Comparison of ENCODE assay signal across 13 cellular contexts in genomic region chr12:19778111-19778688, GRCh38.
A peak's percentile ranks its signal among the peaks of the same experiment; 100 is the strongest.
DNase-seq lines count a peak whose midpoint lies in the region; ATAC-seq and TF ChIP-seq lines count a peak whose summit lies in the region.
"Had no signal": no experiment of that assay in that cellular context is flagged by ENCODE, and none has a peak within 500 bp of the region (broad histone marks: within the 10 kb centered on the region; RNA-seq: fewer than 3 reads in every experiment).

No MANE protein-coding gene starts in this region.

- H3K18ac ChIP-seq in IMR-90 (ENCODE audit: low read depth, low read length): peak overlapping the region; percentile 87; the same call in 1 of the 2 replicates

- peak; percentile 46 for ATAC-seq in IMR-90 (ENCODE audit: low read depth)
- no peak for ATAC-seq in HG03108 (IDR thresholded peaks at IDR 0.05; ENCODE audit: unreplicated experiment)
- ATAC-seq in GM21737 (IDR thresholded peaks at IDR 0.05; ENCODE audit: unreplicated experiment): no peak
- ATAC-seq: left colon had no signal

- no peaks in the 10 kb centered on the region for H3K79me2 ChIP-seq in ACC112 (ENCODE audit: control insufficient read depth, insufficient read depth, low read length, unreplicated experiment)

- intact Hi-C loops in IMR-90 (cut with micrococcal nuclease): no loop called here

- H3K36me3 ChIP-seq in ACC112 (ENCODE audit: insufficient read depth, low read length) (no peaks in the 10 kb centered on the region), IMR-90 (ENCODE audit: control insufficient read depth, insufficient read depth, low read length) (no peaks in the 10 kb centered on the region)

- peak; percentile 56 for DNase-seq in IMR-90
- DNase-seq in chondrocyte (ENCODE audit: low spot score): no peak
- DNase-seq in iris pigment epithelial cell (ENCODE audit: low read depth): peak; percentile 56
- DNase-seq in type B pancreatic cell (ENCODE audit: extremely low spot score, unreplicated experiment): no peak
- no peak for DNase-seq in NCI-H748 (lab: John Stamatoyannopoulos, UW; ENCODE audit: unreplicated experiment)
- DNase-seq: activated CD4-positive, alpha-beta T cell treated with anti-CD3 and anti-CD28 coated beads, Interleukin-2, amount 10 ng/mL, durations not matched to agents 7 days and 5 days; activated T-cell treated with anti-CD3 and anti-CD28 coated beads for 4 hours; COR-L47; left colon had no signal

- peak overlapping the region; percentile 50; the same call in 1 of the 2 replicates for H2BK20ac ChIP-seq in IMR-90 (ENCODE audit: low read depth, low read length)

- H2AK5ac ChIP-seq in IMR-90 (ENCODE audit: low read depth, low read length): no peak overlapping the region

- POLR2A ChIA-PET in IMR-90 (lab: Charles Lee; ENCODE audit: unreplicated experiment): interaction anchor here (0.6 kb wide), 1 partner anchor 730 kb away, joined by 3 read pairs; no protein-coding TSS in a partner anchor

- H3K4me2 ChIP-seq in IMR-90 (ENCODE audit: low read depth, low read length): peak overlapping the region; percentile 46; the same call in 1 of the 2 replicates

- TF ChIP-seq RAD21 in IMR-90 (IDR thresholded peaks at IDR 0.05; ENCODE audit: low read length): no peak

- peaks cover 6% of the 10 kb centered on the region for H3K36me3 Mint-ChIP-seq in chondrocyte (ENCODE audit: low read depth)
- peaks cover 14% of the 10 kb centered on the region for H3K36me3 Mint-ChIP-seq in type B pancreatic cell
- H3K36me3 Mint-ChIP-seq: activated naive CD8-positive, alpha-beta T cell had no signal

- H4K8ac ChIP-seq in IMR-90 (ENCODE audit: low read depth in 2 of 2, low read length in 2 of 2): peak overlapping the region; percentile 24 to 36; a peak in 3 of 4 replicates

- H3K9me1 ChIP-seq in IMR-90 (ENCODE audit: insufficient read depth, low read length): no peaks in the 10 kb centered on the region

- no peaks in the 10 kb centered on the region for H3K9me3 ChIP-seq in IMR-90 (ENCODE audit: control insufficient read depth, insufficient read depth, low read length)

- H3K27me3 Mint-ChIP-seq in chondrocyte (ENCODE audit: low read depth) (no peaks in the 10 kb centered on the region), type B pancreatic cell (peaks cover 7% of the 10 kb centered on the region)
- H3K27me3 Mint-ChIP-seq: activated naive CD8-positive, alpha-beta T cell had no signal

- CTCF ChIA-PET in IMR-90 (lab: Yijun Ruan, JAX): interaction anchor here (0.6 to 0.7 kb wide), 2 partner anchors 115 to 727 kb away, joined by 3 to 4 read pairs; no protein-coding TSS in a partner anchor

- H3K4me1 ChIP-seq in ACC112 (ENCODE audit: control insufficient read depth, insufficient read depth, low read length, unreplicated experiment): peaks cover 15% of the 10 kb centered on the region
- H3K4me1 ChIP-seq in IMR-90 (ENCODE audit: control insufficient read depth, insufficient read depth, low read length): peaks cover 13% of the 10 kb centered on the region

- H3K23ac ChIP-seq in IMR-90 (ENCODE audit: low read depth, low read length): no peak overlapping the region

- H3K4me3 Mint-ChIP-seq in chondrocyte (ENCODE audit: unreplicated experiment) (no peak overlapping the region), type B pancreatic cell (no peak overlapping the region)
- H3K4me3 Mint-ChIP-seq: activated CD4-positive, alpha-beta T cell treated with anti-CD3 and anti-CD28 coated beads, Interleukin-2, amount 10 ng/mL, durations not matched to agents 7 days and 5 days; activated naive CD8-positive, alpha-beta T cell had no signal

- H4K20me1 ChIP-seq in IMR-90 (ENCODE audit: insufficient read depth, low read length): no peaks in the 10 kb centered on the region

- peak overlapping the region; percentile 69 for H2BK120ac ChIP-seq in IMR-90 (ENCODE audit: low read depth, low read length)

- H3K27me3 ChIP-seq in ACC112 (ENCODE audit: insufficient read depth, low read length): no peaks in the 10 kb centered on the region
- H3K27me3 ChIP-seq in IMR-90 (ENCODE audit: control insufficient read depth, insufficient read depth, low read length): no peaks in the 10 kb centered on the region

- H3K4ac ChIP-seq in IMR-90 (ENCODE audit: low read depth, low read length): peak overlapping the region; percentile 35; the same call in 1 of the 2 replicates

- 0 out of 3 replicates have a peak overlapping the region, but pooled peaks have one; percentile 72 for H2BK15ac ChIP-seq in IMR-90 (ENCODE audit: low read depth, low read length)

- no peak for TF ChIP-seq POLR2A in IMR-90 (IDR thresholded peaks at IDR 0.05; ENCODE audit: low read depth, low read length)

- H3K56ac ChIP-seq in IMR-90 (ENCODE audit: extremely low read depth, insufficient read depth, low read length): no peak overlapping the region

- H4K5ac ChIP-seq in IMR-90 (ENCODE audit: low read depth, low read length): peak overlapping the region; percentile 87; the same call in 1 of the 2 replicates

- H3K27ac Mint-ChIP-seq in chondrocyte (ENCODE audit: unreplicated experiment): peak overlapping the region; percentile 81
- no peak overlapping the region for H3K27ac Mint-ChIP-seq in type B pancreatic cell
- H3K27ac Mint-ChIP-seq: activated CD4-positive, alpha-beta T cell treated with anti-CD3 and anti-CD28 coated beads, Interleukin-2, amount 10 ng/mL, durations not matched to agents 7 days and 5 days; activated naive CD8-positive, alpha-beta T cell had no signal

- H2BK5ac ChIP-seq in IMR-90 (ENCODE audit: low read depth, low read length, poor library complexity, severe bottlenecking): peak overlapping the region; percentile 7

- H3K9me3 Mint-ChIP-seq in chondrocyte (ENCODE audit: low read depth) (peaks cover 3% of the 10 kb centered on the region), type B pancreatic cell (peaks cover 14% of the 10 kb centered on the region)

- H3K27ac ChIP-seq in ACC112 (ENCODE audit: low read depth, low read length) (no peak overlapping the region), IMR-90 (ENCODE audit: insufficient read depth, low read length) (no peak overlapping the region)

- dilution Hi-C loops in IMR-90 (cut with HindIII; ENCODE audit: low sequenced_read_pairs, unreplicated experiment): no loop called here

- no peak overlapping the region; the same call in 1 of the 2 replicates for H3K14ac ChIP-seq in IMR-90 (replicated peaks; ENCODE audit: low read depth, low read length)

- peak overlapping the region; percentile 62; the same call in 1 of the 2 replicates for H4K91ac ChIP-seq in IMR-90 (ENCODE audit: insufficient read depth, low read depth, low read length)

- no peaks in the 10 kb centered on the region for H3K79me1 ChIP-seq in IMR-90 (ENCODE audit: low read depth in 1 of 2, low read length in 2 of 2)

- no CpG with 5 or more reads among the region's 4 CpGs for WGBS in IMR-90 (ENCODE audit: extremely low coverage in 2 of 2, insufficient read length in 1 of 2), 2 experiments

- H2AK9ac ChIP-seq in IMR-90 (replicated peaks; ENCODE audit: low read depth, low read length, poor library complexity): no peak overlapping the region

- H3K4me3 ChIP-seq in ACC112 (ENCODE audit: low read depth, low read length): 0 out of 2 replicates have a peak overlapping the region, but pooled peaks have one; percentile 0
- no peak overlapping the region for H3K4me3 ChIP-seq in IMR-90 (ENCODE audit: insufficient read depth, low read depth, low read length)

- TF ChIP-seq CTCF in IMR-90 (conservative IDR thresholded peaks at IDR 0.05; ENCODE audit: low read depth, low read length) (no peak), chondrocyte (IDR thresholded peaks at IDR 0.05) (no peak), type B pancreatic cell (conservative IDR thresholded peaks at IDR 0.05) (no peak)

- peaks cover 34% of the 10 kb centered on the region for H3K4me1 Mint-ChIP-seq in chondrocyte (ENCODE audit: low read depth)
- H3K4me1 Mint-ChIP-seq in type B pancreatic cell (ENCODE audit: unreplicated experiment): no peaks in the 10 kb centered on the region
- H3K4me1 Mint-ChIP-seq: activated CD4-positive, alpha-beta T cell treated with anti-CD3 and anti-CD28 coated beads, Interleukin-2, amount 10 ng/mL, durations not matched to agents 7 days and 5 days had no signal

- no TSS peak for BruUV-seq in IMR-90 (replicated peaks; lab: Mats Ljungman, UMichigan)

- no peak overlapping the region for H3K9ac ChIP-seq in IMR-90 (ENCODE audit: low read depth, low read length)

- in situ Hi-C loops in IMR-90 (cut with MboI; ENCODE audit: low sequenced_read_pairs): no loop called here

- H2AFZ ChIP-seq in ACC112 (ENCODE audit: low read length, unreplicated experiment): peak overlapping the region; percentile 70
- H2AFZ ChIP-seq in IMR-90 (replicated peaks; ENCODE audit: low read length, poor library complexity): no peak overlapping the region

TF ChIP-seq in IMR-90, 13 proteins besides CTCF, POLR2A, EP300 and RAD21:
- TF ChIP-seq CEBPB (IDR thresholded peaks at IDR 0.05; ENCODE audit: low read depth, low read length) (peak; percentile 66), FOS (IDR thresholded peaks at IDR 0.05; ENCODE audit: low read depth, low read length) (peak; percentile 17; the same call in 1 of the 2 replicates), MAFK (IDR thresholded peaks at IDR 0.05; ENCODE audit: low read depth, low read length) (no peak), CHD1 (IDR thresholded peaks at IDR 0.05; ENCODE audit: low read depth, low read length) (no peak), RFX5 (IDR thresholded peaks at IDR 0.05; ENCODE audit: low read depth, low read length) (no peak)
TF ChIP-seq in IMR-90: peak in this region for 2.

Comparison
In these comparisons a context has a peak if more than half of its experiments do, and no peak if none do; other contexts are left out.
1. DNase-seq: peak in IMR-90 (single experiment) and iris pigment epithelial cell (single experiment); none in chondrocyte (single experiment), type B pancreatic cell (single experiment) and NCI-H748 (single experiment).